Comparison of ENCODE assay signal across 13 cellular contexts in the genomic region with DNA sequence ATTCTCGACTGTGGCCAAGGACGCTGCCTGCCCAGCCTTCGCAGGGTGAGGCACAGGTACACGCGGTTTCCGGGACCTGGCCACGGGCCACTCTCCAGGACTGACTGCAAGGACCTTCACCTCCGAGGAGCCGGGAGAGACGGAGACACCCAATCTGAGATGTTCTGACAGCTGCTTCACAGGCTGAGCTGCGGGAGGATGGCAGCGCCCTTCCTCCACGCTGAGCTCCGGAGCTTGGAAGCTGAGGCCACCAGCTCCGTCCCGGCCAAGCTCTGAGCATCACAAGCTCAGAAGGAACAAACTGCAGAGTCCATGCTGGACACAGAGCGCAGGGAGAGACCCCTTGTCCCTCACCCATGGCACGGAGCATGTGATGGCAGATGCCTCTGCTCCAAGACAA.
"Had no signal": no experiment of that assay in that cellular context is flagged by ENCODE, and none has a peak within 500 bp of the region (broad histone marks: within the 10 kb centered on the region; RNA-seq: fewer than 3 reads in every experiment).

No MANE protein-coding gene starts in this region.

- FAIRE-seq: pancreas had no signal

- H3K36me3 ChIP-seq: pancreas, tibial artery had no signal

- DNase-seq: activated CD4-positive, alpha-beta T cell treated with anti-CD3 and anti-CD28 coated beads for 48 hours; activated CD8-positive, alpha-beta memory T cell treated with anti-CD3 and anti-CD28 coated beads for 24 hours; central memory CD4-positive, alpha-beta T cell; effector memory CD4-positive, alpha-beta T cell; hippocampal formation; kidney glomerular epithelial cell; mammary epithelial cell; SIG-M5; stimulated activated CD4-positive, alpha-beta T cell treated with anti-CD3 and anti-CD28 coated beads, Interleukin-1b, Interleukin-23, amount 100 ng/mL, for 48 hours had no signal

- H3K27ac ChIP-seq: pancreas, tibial artery, VCaP had no signal

- ATAC-seq: pancreas; stimulated activated memory B cell treated with anti-CD40 and anti-IgM and Interleukin-4, amounts not matched to agents 10 μg/mL and 1 μg/mL and 100 μg/mL, for 72 hours had no signal

- H3K4me1 ChIP-seq: pancreas had no signal

- H3K27me3 ChIP-seq: pancreas had no signal

- H3K4me3 ChIP-seq: pancreas, tibial artery had no signal

- H3K9me3 ChIP-seq: pancreas, tibial artery had no signal
